1 cellular context compared by ENCODE assay signal in genomic region chr1:1399870-1400575, GRCh38.
TF ChIP-seq lines count a peak whose summit lies in the region.

No MANE protein-coding gene starts in this region.

TF ChIP-seq in K562, 482 proteins besides CTCF, POLR2A, EP300 and RAD21 (continued from another document and continues in another):
- no peak for TF ChIP-seq JUN (IDR thresholded peaks at IDR 0.05; ENCODE audit: borderline replicate concordance, low read depth, low read length)
- TF ChIP-seq JUN (CRISPR knock-in tag; IDR thresholded peaks at IDR 0.05; ENCODE audit: borderline replicate concordance) = 0 out of 2 replicates have a peak, but pooled peaks have one; percentile 32
- TF ChIP-seq SRSF1 (IDR thresholded peaks at IDR 0.05; ENCODE audit: low read depth, low read length) = peak; percentile 21; the same call in 1 of the 2 replicates
- no peak for TF ChIP-seq ZSCAN29 (IDR thresholded peaks at IDR 0.05)
- 0 out of 2 replicates have a peak, but pooled peaks have one; percentile 25 for TF ChIP-seq RB1 (IDR thresholded peaks at IDR 0.05; ENCODE audit: low read depth)
- peak; percentile 49; the same call in 1 of the 2 replicates for TF ChIP-seq SMARCA4 (IDR thresholded peaks at IDR 0.05)
- no peak for TF ChIP-seq FOXM1 (IDR thresholded peaks at IDR 0.05; ENCODE audit: low read depth)
- peak; percentile 87; the same call in 1 of the 2 replicates for TF ChIP-seq FOXM1 (CRISPR knock-in tag; IDR thresholded peaks at IDR 0.05; ENCODE audit: low read depth)
- 0 out of 2 replicates have a peak, but pooled peaks have one; percentile 27 for TF ChIP-seq PTBP1 (IDR thresholded peaks at IDR 0.05; ENCODE audit: low read depth, low read length)
- TF ChIP-seq NR1H2 (CRISPR knock-in tag; IDR thresholded peaks at IDR 0.05) = no peak
- TF ChIP-seq SMAD2 (IDR thresholded peaks at IDR 0.05; ENCODE audit: low read depth, low read length) = no peak
- TF ChIP-seq RFX5 (IDR thresholded peaks at IDR 0.05; ENCODE audit: low read depth, low read length) = no peak
- no peak for TF ChIP-seq SNIP1 (IDR thresholded peaks at IDR 0.05; ENCODE audit: low read depth)
- TF ChIP-seq, protein P1, sequence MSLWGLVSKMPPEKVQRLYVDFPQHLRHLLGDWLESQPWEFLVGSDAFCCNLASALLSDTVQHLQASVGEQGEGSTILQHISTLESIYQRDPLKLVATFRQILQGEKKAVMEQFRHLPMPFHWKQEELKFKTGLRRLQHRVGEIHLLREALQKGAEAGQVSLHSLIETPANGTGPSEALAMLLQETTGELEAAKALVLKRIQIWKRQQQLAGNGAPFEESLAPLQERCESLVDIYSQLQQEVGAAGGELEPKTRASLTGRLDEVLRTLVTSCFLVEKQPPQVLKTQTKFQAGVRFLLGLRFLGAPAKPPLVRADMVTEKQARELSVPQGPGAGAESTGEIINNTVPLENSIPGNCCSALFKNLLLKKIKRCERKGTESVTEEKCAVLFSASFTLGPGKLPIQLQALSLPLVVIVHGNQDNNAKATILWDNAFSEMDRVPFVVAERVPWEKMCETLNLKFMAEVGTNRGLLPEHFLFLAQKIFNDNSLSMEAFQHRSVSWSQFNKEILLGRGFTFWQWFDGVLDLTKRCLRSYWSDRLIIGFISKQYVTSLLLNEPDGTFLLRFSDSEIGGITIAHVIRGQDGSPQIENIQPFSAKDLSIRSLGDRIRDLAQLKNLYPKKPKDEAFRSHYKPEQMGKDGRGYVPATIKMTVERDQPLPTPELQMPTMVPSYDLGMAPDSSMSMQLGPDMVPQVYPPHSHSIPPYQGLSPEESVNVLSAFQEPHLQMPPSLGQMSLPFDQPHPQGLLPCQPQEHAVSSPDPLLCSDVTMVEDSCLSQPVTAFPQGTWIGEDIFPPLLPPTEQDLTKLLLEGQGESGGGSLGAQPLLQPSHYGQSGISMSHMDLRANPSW (CRISPR knock-in tag; IDR thresholded peaks at IDR 0.05) = 0 out of 2 replicates have a peak, but pooled peaks have one; percentile 31
- TF ChIP-seq PRPF4 (IDR thresholded peaks at IDR 0.05; ENCODE audit: insufficient read depth, low read depth, low read length, poor library complexity, severe bottlenecking) = no peak
- no peak for TF ChIP-seq PRDM10 (IDR thresholded peaks at IDR 0.05; ENCODE audit: partially characterized antibody)
- TF ChIP-seq, protein P2, sequence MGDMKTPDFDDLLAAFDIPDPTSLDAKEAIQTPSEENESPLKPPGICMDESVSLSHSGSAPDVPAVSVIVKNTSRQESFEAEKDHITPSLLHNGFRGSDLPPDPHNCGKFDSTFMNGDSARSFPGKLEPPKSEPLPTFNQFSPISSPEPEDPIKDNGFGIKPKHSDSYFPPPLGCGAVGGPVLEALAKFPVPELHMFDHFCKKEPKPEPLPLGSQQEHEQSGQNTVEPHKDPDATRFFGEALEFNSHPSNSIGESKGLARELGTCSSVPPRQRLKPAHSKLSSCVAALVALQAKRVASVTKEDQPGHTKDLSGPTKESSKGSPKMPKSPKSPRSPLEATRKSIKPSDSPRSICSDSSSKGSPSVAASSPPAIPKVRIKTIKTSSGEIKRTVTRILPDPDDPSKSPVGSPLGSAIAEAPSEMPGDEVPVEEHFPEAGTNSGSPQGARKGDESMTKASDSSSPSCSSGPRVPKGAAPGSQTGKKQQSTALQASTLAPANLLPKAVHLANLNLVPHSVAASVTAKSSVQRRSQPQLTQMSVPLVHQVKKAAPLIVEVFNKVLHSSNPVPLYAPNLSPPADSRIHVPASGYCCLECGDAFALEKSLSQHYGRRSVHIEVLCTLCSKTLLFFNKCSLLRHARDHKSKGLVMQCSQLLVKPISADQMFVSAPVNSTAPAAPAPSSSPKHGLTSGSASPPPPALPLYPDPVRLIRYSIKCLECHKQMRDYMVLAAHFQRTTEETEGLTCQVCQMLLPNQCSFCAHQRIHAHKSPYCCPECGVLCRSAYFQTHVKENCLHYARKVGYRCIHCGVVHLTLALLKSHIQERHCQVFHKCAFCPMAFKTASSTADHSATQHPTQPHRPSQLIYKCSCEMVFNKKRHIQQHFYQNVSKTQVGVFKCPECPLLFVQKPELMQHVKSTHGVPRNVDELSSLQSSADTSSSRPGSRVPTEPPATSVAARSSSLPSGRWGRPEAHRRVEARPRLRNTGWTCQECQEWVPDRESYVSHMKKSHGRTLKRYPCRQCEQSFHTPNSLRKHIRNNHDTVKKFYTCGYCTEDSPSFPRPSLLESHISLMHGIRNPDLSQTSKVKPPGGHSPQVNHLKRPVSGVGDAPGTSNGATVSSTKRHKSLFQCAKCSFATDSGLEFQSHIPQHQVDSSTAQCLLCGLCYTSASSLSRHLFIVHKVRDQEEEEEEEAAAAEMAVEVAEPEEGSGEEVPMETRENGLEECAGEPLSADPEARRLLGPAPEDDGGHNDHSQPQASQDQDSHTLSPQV (IDR thresholded peaks at IDR 0.05) = 0 out of 2 replicates have a peak, but pooled peaks have one; percentile 38
- TF ChIP-seq ZBTB1 (CRISPR knock-in tag; IDR thresholded peaks at IDR 0.05; ENCODE audit: borderline replicate concordance, low read depth) = no peak
- TF ChIP-seq IFI16 (CRISPR knock-in tag; IDR thresholded peaks at IDR 0.05) = no peak
- TF ChIP-seq TAF15 (IDR thresholded peaks at IDR 0.05; ENCODE audit: low read depth, low read length) = 0 out of 2 replicates have a peak, but pooled peaks have one; percentile 15
- TF ChIP-seq NCOA1 (IDR thresholded peaks at IDR 0.05; ENCODE audit: low read depth) = no peak
- no peak for TF ChIP-seq MYBL2 (IDR thresholded peaks at IDR 0.05; ENCODE audit: low read depth)
- 0 out of 2 replicates have a peak, but pooled peaks have one; percentile 41 for TF ChIP-seq MYBL2 (CRISPR knock-in tag; IDR thresholded peaks at IDR 0.05; ENCODE audit: borderline replicate concordance)
- TF ChIP-seq FOXK1 (CRISPR knock-in tag; IDR thresholded peaks at IDR 0.05; ENCODE audit: borderline replicate concordance) = no peak
- no peak for TF ChIP-seq ELF2 (CRISPR knock-in tag; IDR thresholded peaks at IDR 0.05)
- TF ChIP-seq ZNF766 (CRISPR knock-in tag; conservative IDR thresholded peaks at IDR 0.05) = 0 out of 2 replicates have a peak, but pooled peaks have one; percentile 29
- no peak for TF ChIP-seq DNMT1 (IDR thresholded peaks at IDR 0.05)
- no peak for TF ChIP-seq ZBTB40 (IDR thresholded peaks at IDR 0.05)
- peak; percentile 36; the same call in 1 of the 2 replicates for TF ChIP-seq ZBTB40 (CRISPR knock-in tag; IDR thresholded peaks at IDR 0.05)
- no peak for TF ChIP-seq ZNF140 (CRISPR knock-in tag; IDR thresholded peaks at IDR 0.05)
- TF ChIP-seq HNRNPUL1 (IDR thresholded peaks at IDR 0.05; ENCODE audit: low read length) = peak; percentile 81; the same call in 1 of the 2 replicates
- no peak for TF ChIP-seq BACH1 (tag; IDR thresholded peaks at IDR 0.05)
- no peak for TF ChIP-seq CEBPZ (IDR thresholded peaks at IDR 0.05; ENCODE audit: borderline replicate concordance, low read depth, low read length)
- TF ChIP-seq ZNF778 (CRISPR knock-in tag; IDR thresholded peaks at IDR 0.05) = no peak
- no peak for TF ChIP-seq HMG20A (CRISPR knock-in tag; conservative IDR thresholded peaks at IDR 0.05)
- no peak for TF ChIP-seq JUND (IDR thresholded peaks at IDR 0.05; ENCODE audit: borderline replicate concordance, low read depth, low read length)
- no peak for TF ChIP-seq JUND (tag; IDR thresholded peaks at IDR 0.05; ENCODE audit: borderline replicate concordance, low read depth, low read length)
